8 cellular contexts compared by ENCODE assay signal in genomic region chr1:152185544-152186391, GRCh38. TPM values are rescaled to one million over a fixed set of nuclear protein-coding genes. Genes with fewer than 3 reads are reported as not detected.
DNase-seq lines count a peak whose midpoint lies in the region; ATAC-seq and TF ChIP-seq lines count a peak whose summit lies in the region.

No MANE protein-coding gene starts in this region.

- no peak overlapping the region for H3K27ac Mint-ChIP-seq in progenitor cell of endocrine pancreas

- no peaks in the 10 kb centered on the region for H3K36me3 Mint-ChIP-seq in progenitor cell of endocrine pancreas (ENCODE audit: insufficient read depth)

- peaks cover 3% of the 10 kb centered on the region for H3K9me3 Mint-ChIP-seq in progenitor cell of endocrine pancreas (ENCODE audit: low read depth)

- H3K4me3 Mint-ChIP-seq in progenitor cell of endocrine pancreas (ENCODE audit: low read depth) = no peak overlapping the region

- DNase-seq in GM10266 (ENCODE audit: extremely low spot score) = peak; percentile 53
- peak; percentile 56 for DNase-seq in HuH-7 (ENCODE audit: low spot score)
- DNase-seq in OCI-M1 (lab: John Stamatoyannopoulos, UW) = peak; percentile 75
- peak; percentile 4 for DNase-seq in activated T-helper 9 cell treated with anti-CD3 and anti-CD28 coated beads, Interleukin-2, amount 50 U/mL, for 16 hours (ENCODE audit: low read depth)
- peak; percentile 73 for DNase-seq in glomerular visceral epithelial cell (ENCODE audit: extremely low spot score)
- DNase-seq in progenitor cell of endocrine pancreas (ENCODE audit: low spot score, unreplicated experiment) = no peak
- no peak for DNase-seq in UCSD-AML1 (lab: John Stamatoyannopoulos, UW; ENCODE audit: unreplicated experiment)

- TF ChIP-seq CTCF in GM10266 (IDR thresholded peaks at IDR 0.05; ENCODE audit: control insufficient read depth, insufficient read depth, low read depth, missing control alignments) (peak; percentile 84), progenitor cell of endocrine pancreas (IDR thresholded peaks at IDR 0.05; ENCODE audit: unreplicated experiment) (peak; percentile 68)

- H3K27me3 Mint-ChIP-seq in progenitor cell of endocrine pancreas = peaks cover 17% of the 10 kb centered on the region

- ATAC-seq in HG03565 (IDR thresholded peaks at IDR 0.05; ENCODE audit: unreplicated experiment) = no peak

- no peaks in the 10 kb centered on the region for H3K4me1 Mint-ChIP-seq in progenitor cell of endocrine pancreas (ENCODE audit: low read depth)

RNA-seq across cellular contexts. Expression of gene RPTN, which starts 26.7 kb away (rescaled TPM):
- total RNA-seq in progenitor cell of endocrine pancreas = not detected in 2 replicates

RNA-seq across cellular contexts. Expression of gene HRNR, which starts 38.2 kb away (rescaled TPM):
- total RNA-seq in progenitor cell of endocrine pancreas = not detected in 2 replicates

Comparison
In these comparisons a context has a peak if more than half of its experiments do, and no peak if none do; other contexts are left out.
1. DNase-seq: peak in GM10266 (single experiment), HuH-7 (single experiment), OCI-M1 (single experiment), activated T-helper 9 cell treated with anti-CD3 and anti-CD28 coated beads, Interleukin-2, amount 50 U/mL, for 16 hours (single experiment) and glomerular visceral epithelial cell (single experiment); none in progenitor cell of endocrine pancreas (single experiment) and UCSD-AML1 (single experiment).